Comparison of ENCODE assay signal across 6 cellular contexts in the genomic region with DNA sequence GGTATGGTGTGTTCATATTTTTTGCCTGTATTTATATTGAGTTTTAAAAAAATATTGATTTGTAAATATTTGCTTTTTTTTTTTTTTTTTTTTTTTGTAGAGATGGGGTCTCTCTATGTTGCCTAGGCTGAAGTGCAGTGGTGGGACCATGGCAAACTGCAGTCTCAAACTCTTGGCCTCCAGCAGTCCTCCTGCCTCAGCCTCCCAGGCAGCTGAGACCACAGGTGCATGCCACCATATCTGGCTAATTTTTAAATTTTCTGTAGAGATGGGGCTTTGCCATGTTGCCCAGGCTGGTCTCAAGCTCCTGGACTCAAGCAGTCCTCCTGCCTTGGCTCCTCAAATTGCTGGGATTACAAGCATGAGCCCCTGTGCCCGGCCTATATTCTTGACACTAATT.
"Had no signal": no experiment of that assay in that cellular context is flagged by ENCODE, and none has a peak within 500 bp of the region (broad histone marks: within the 10 kb centered on the region; RNA-seq: fewer than 3 reads in every experiment).

No MANE protein-coding gene starts in this region.

- H3K4me3 ChIP-seq: GM12878 had no signal

- FAIRE-seq: GM12878, GM12891, GM12892, GM18507 had no signal

- DNase-seq: GDM1, GF-D8 had no signal

- ATAC-seq: GM12878 had no signal
